1 cellular context compared by ENCODE assay signal in the genomic region with DNA sequence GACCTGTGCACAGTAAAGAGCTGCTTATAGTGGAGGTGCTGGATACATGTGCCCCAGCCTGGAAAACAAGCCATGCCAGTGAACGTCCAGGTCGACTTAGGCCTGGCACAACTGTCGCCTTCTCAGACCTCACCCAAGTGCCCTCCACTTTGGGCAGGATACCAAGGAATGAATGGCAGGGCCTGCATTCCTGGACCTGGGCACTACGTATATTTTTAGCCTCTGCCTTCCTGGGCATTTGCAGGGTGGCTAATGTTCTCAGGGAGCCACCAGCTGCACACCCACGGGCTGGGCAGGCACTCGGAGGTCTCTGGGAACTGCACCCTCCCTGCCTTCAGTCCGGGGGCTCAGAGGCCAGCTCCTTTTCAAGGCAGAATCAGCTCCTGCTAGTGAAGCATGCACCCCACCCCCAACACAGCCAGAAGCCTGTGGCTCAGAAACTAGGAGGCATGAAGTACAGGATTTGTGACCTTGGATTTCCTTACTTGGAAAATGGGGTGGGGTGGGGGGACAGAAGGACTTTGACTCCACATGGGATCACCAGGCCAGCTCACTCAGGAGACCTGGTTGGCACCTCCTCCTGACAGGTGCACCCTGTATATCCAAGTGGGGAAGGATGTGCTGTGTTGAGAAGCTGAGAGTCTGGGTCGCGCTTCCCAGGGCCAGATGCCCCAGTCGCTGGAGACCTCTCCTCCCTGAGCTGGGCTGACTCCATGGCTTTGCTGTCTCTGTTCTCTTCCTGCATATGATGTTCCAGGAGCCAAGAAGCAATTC.
A peak's percentile ranks its signal among the peaks of the same experiment; 100 is the strongest.
TF ChIP-seq lines count a peak whose summit lies in the region.

No MANE protein-coding gene starts in this region.

TF ChIP-seq in HepG2, 621 proteins besides CTCF, POLR2A, EP300 and RAD21 (continued from another document and continues in another):
- TF ChIP-seq, protein P1, sequence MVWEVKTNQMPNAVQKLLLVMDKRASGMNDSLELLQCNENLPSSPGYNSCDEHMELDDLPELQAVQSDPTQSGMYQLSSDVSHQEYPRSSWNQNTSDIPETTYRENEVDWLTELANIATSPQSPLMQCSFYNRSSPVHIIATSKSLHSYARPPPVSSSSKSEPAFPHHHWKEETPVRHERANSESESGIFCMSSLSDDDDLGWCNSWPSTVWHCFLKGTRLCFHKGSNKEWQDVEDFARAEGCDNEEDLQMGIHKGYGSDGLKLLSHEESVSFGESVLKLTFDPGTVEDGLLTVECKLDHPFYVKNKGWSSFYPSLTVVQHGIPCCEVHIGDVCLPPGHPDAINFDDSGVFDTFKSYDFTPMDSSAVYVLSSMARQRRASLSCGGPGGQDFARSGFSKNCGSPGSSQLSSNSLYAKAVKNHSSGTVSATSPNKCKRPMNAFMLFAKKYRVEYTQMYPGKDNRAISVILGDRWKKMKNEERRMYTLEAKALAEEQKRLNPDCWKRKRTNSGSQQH (CRISPR knock-in tag; IDR thresholded peaks at IDR 0.05; ENCODE audit: low read depth): peak; percentile 18
- TF ChIP-seq CREB1 (IDR thresholded peaks at IDR 0.05) (no peak), CREB1 (CRISPR knock-in tag; IDR thresholded peaks at IDR 0.05) (no peak), ZNF441 (CRISPR knock-in tag; IDR thresholded peaks at IDR 0.05; ENCODE audit: borderline replicate concordance) (peak; percentile 75), ZNF737 (CRISPR knock-in tag; IDR thresholded peaks at IDR 0.05; ENCODE audit: borderline replicate concordance) (0 out of 2 replicates have a peak, but pooled peaks have one; percentile 47), ZNF615 (CRISPR knock-in tag; IDR thresholded peaks at IDR 0.05; ENCODE audit: borderline replicate concordance) (no peak), RBFOX2 (IDR thresholded peaks at IDR 0.05; ENCODE audit: low read depth, low read length) (no peak), ZNF549 (CRISPR knock-in tag; IDR thresholded peaks at IDR 0.05) (no peak), ZNF674 (CRISPR knock-in tag; IDR thresholded peaks at IDR 0.05; ENCODE audit: low read depth) (no peak), ZBTB38 (CRISPR knock-in tag; IDR thresholded peaks at IDR 0.05) (no peak), HNRNPLL (IDR thresholded peaks at IDR 0.05; ENCODE audit: low read depth, low read length, poor library complexity, severe bottlenecking) (no peak), ELF3 (CRISPR knock-in tag; IDR thresholded peaks at IDR 0.05) (peak; percentile 43; the same call in 1 of the 2 replicates), ZNF446 (CRISPR knock-in tag; IDR thresholded peaks at IDR 0.05) (no peak), SALL2 (CRISPR knock-in tag; IDR thresholded peaks at IDR 0.05) (no peak; the same call in 1 of the 2 replicates), ZBTB3 (CRISPR knock-in tag; IDR thresholded peaks at IDR 0.05; ENCODE audit: borderline replicate concordance, low read depth) (no peak), CEBPB (IDR thresholded peaks at IDR 0.05; ENCODE audit: borderline replicate concordance, low read depth, low read length) (no peak), HIVEP1 (CRISPR knock-in tag; IDR thresholded peaks at IDR 0.05) (no peak), MAF1 (CRISPR knock-in tag; IDR thresholded peaks at IDR 0.05; ENCODE audit: borderline replicate concordance) (no peak), GATAD1 (CRISPR knock-in tag; IDR thresholded peaks at IDR 0.05) (peak; percentile 46; the same call in 1 of the 2 replicates), JDP2 (CRISPR knock-in tag; IDR thresholded peaks at IDR 0.05; ENCODE audit: borderline replicate concordance) (no peak), SNAPC2 (CRISPR knock-in tag; IDR thresholded peaks at IDR 0.05) (no peak), HDAC1 (CRISPR knock-in tag; IDR thresholded peaks at IDR 0.05) (peak; percentile 81), ZFP41 (CRISPR knock-in tag; IDR thresholded peaks at IDR 0.05; ENCODE audit: borderline replicate concordance) (no peak), ZNF263 (CRISPR knock-in tag; IDR thresholded peaks at IDR 0.05) (no peak; the same call in 1 of the 2 replicates), ZNF101 (CRISPR knock-in tag; IDR thresholded peaks at IDR 0.05; ENCODE audit: borderline replicate concordance, low read depth) (no peak), ZNF160 (CRISPR knock-in tag; IDR thresholded peaks at IDR 0.05) (0 out of 2 replicates have a peak, but pooled peaks have one; percentile 38), IKZF1 (IDR thresholded peaks at IDR 0.05) (no peak), ZSCAN25 (CRISPR knock-in tag; IDR thresholded peaks at IDR 0.05) (peak; percentile 83; the same call in 1 of the 2 replicates), REPIN1 (CRISPR knock-in tag; IDR thresholded peaks at IDR 0.05; ENCODE audit: borderline replicate concordance, low read depth) (no peak; the same call in 1 of the 2 replicates), ZFP36L1 (CRISPR knock-in tag; IDR thresholded peaks at IDR 0.05) (no peak), ZFP36L2 (CRISPR knock-in tag; IDR thresholded peaks at IDR 0.05) (no peak), ZEB1 (IDR thresholded peaks at IDR 0.05; ENCODE audit: insufficient replicate concordance, low read depth) (peak; percentile 89), SRSF9 (IDR thresholded peaks at IDR 0.05; ENCODE audit: borderline replicate concordance, insufficient read depth, low read depth, low read length, poor library complexity, severe bottlenecking) (no peak), FOXP1 (IDR thresholded peaks at IDR 0.05) (no peak), FOXP1 (CRISPR knock-in tag; IDR thresholded peaks at IDR 0.05) (peak; percentile 37; the same call in 1 of the 2 replicates), ZNF136 (CRISPR knock-in tag; IDR thresholded peaks at IDR 0.05; ENCODE audit: low read depth) (0 out of 2 replicates have a peak, but pooled peaks have one; percentile 36), ZNF678 (CRISPR knock-in tag; IDR thresholded peaks at IDR 0.05) (no peak)
- TF ChIP-seq, protein P2, sequence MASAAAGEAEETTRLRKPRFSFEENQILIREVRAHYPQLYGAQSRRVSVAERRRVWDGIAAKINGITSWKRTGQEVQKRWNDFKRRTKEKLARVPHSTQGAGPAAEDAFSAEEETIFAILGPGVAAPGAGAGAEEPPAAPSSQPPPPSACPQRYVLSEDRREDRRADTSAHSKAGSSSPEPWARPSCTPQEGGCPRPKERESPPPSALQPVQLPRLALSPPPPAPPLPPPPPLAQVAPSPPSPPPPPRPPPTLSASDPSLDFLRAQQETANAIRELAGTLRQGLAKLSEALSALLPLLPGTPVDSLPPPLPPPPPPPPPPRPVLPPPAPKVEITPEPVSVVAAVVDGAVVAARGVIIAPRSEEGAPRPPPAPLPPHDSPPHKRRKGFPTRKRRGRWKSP (CRISPR knock-in tag; IDR thresholded peaks at IDR 0.05): no peak
- TF ChIP-seq, protein P3, sequence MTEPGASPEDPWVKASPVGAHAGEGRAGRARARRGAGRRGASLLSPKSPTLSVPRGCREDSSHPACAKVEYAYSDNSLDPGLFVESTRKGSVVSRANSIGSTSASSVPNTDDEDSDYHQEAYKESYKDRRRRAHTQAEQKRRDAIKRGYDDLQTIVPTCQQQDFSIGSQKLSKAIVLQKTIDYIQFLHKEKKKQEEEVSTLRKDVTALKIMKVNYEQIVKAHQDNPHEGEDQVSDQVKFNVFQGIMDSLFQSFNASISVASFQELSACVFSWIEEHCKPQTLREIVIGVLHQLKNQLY (CRISPR knock-in tag; IDR thresholded peaks at IDR 0.05): peak; percentile 46; the same call in 1 of the 2 replicates
- TF ChIP-seq, protein P4, sequence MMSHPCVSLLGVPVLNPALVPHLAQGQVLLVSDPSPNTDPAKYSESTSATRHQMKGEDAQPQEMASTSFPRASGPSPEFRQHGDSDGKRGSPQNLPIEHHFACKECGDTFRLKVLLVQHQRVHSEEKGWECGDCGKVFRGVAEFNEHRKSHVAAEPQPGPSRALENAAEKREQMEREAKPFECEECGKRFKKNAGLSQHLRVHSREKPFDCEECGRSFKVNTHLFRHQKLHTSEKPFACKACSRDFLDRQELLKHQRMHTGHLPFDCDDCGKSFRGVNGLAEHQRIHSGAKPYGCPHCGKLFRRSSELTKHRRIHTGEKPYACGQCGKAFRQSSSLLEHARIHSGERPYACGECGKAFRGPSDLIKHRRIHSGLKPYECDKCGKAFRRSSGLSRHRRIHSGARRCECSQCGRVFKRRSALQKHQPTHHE (CRISPR knock-in tag; IDR thresholded peaks at IDR 0.05; ENCODE audit: borderline replicate concordance): no peak
- TF ChIP-seq, protein P5, sequence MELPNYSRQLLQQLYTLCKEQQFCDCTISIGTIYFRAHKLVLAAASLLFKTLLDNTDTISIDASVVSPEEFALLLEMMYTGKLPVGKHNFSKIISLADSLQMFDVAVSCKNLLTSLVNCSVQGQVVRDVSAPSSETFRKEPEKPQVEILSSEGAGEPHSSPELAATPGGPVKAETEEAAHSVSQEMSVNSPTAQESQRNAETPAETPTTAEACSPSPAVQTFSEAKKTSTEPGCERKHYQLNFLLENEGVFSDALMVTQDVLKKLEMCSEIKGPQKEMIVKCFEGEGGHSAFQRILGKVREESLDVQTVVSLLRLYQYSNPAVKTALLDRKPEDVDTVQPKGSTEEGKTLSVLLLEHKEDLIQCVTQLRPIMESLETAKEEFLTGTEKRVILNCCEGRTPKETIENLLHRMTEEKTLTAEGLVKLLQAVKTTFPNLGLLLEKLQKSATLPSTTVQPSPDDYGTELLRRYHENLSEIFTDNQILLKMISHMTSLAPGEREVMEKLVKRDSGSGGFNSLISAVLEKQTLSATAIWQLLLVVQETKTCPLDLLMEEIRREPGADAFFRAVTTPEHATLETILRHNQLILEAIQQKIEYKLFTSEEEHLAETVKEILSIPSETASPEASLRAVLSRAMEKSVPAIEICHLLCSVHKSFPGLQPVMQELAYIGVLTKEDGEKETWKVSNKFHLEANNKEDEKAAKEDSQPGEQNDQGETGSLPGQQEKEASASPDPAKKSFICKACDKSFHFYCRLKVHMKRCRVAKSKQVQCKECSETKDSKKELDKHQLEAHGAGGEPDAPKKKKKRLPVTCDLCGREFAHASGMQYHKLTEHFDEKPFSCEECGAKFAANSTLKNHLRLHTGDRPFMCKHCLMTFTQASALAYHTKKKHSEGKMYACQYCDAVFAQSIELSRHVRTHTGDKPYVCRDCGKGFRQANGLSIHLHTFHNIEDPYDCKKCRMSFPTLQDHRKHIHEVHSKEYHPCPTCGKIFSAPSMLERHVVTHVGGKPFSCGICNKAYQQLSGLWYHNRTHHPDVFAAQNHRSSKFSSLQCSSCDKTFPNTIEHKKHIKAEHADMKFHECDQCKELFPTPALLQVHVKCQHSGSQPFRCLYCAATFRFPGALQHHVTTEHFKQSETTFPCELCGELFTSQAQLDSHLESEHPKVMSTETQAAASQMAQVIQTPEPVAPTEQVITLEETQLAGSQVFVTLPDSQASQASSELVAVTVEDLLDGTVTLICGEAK (IDR thresholded peaks at IDR 0.05): no peak
- TF ChIP-seq, protein P5 (CRISPR knock-in tag; IDR thresholded peaks at IDR 0.05): no peak; the same call in none of the 2 replicates
- TF ChIP-seq, protein P6, sequence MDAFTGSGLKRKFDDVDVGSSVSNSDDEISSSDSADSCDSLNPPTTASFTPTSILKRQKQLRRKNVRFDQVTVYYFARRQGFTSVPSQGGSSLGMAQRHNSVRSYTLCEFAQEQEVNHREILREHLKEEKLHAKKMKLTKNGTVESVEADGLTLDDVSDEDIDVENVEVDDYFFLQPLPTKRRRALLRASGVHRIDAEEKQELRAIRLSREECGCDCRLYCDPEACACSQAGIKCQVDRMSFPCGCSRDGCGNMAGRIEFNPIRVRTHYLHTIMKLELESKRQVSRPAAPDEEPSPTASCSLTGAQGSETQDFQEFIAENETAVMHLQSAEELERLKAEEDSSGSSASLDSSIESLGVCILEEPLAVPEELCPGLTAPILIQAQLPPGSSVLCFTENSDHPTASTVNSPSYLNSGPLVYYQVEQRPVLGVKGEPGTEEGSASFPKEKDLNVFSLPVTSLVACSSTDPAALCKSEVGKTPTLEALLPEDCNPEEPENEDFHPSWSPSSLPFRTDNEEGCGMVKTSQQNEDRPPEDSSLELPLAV (CRISPR knock-in tag; conservative IDR thresholded peaks at IDR 0.05; ENCODE audit: low read depth): no peak
- TF ChIP-seq, protein P7, sequence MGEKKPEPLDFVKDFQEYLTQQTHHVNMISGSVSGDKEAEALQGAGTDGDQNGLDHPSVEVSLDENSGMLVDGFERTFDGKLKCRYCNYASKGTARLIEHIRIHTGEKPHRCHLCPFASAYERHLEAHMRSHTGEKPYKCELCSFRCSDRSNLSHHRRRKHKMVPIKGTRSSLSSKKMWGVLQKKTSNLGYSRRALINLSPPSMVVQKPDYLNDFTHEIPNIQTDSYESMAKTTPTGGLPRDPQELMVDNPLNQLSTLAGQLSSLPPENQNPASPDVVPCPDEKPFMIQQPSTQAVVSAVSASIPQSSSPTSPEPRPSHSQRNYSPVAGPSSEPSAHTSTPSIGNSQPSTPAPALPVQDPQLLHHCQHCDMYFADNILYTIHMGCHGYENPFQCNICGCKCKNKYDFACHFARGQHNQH (CRISPR knock-in tag; IDR thresholded peaks at IDR 0.05): peak; percentile 60; the same call in 1 of the 2 replicates
- TF ChIP-seq, protein P8, sequence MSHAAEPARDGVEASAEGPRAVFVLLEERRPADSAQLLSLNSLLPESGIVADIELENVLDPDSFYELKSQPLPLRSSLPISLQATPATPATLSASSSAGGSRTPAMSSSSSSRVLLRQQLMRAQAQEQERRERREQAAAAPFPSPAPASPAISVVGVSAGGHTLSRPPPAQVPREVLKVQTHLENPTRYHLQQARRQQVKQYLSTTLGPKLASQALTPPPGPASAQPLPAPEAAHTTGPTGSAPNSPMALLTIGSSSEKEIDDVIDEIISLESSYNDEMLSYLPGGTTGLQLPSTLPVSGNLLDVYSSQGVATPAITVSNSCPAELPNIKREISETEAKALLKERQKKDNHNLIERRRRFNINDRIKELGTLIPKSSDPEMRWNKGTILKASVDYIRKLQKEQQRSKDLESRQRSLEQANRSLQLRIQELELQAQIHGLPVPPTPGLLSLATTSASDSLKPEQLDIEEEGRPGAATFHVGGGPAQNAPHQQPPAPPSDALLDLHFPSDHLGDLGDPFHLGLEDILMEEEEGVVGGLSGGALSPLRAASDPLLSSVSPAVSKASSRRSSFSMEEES (CRISPR knock-in tag; IDR thresholded peaks at IDR 0.05): no peak
